ENCODE assay signal across 8 cellular contexts in genomic region chr15:55742927-55743614, GRCh38. TPM values are rescaled to one million over a fixed set of nuclear protein-coding genes. Genes with fewer than 3 reads are reported as not detected.
DNase-seq lines count a peak whose midpoint lies in the region; ATAC-seq and TF ChIP-seq lines count a peak whose summit lies in the region.

A gene with protein sequence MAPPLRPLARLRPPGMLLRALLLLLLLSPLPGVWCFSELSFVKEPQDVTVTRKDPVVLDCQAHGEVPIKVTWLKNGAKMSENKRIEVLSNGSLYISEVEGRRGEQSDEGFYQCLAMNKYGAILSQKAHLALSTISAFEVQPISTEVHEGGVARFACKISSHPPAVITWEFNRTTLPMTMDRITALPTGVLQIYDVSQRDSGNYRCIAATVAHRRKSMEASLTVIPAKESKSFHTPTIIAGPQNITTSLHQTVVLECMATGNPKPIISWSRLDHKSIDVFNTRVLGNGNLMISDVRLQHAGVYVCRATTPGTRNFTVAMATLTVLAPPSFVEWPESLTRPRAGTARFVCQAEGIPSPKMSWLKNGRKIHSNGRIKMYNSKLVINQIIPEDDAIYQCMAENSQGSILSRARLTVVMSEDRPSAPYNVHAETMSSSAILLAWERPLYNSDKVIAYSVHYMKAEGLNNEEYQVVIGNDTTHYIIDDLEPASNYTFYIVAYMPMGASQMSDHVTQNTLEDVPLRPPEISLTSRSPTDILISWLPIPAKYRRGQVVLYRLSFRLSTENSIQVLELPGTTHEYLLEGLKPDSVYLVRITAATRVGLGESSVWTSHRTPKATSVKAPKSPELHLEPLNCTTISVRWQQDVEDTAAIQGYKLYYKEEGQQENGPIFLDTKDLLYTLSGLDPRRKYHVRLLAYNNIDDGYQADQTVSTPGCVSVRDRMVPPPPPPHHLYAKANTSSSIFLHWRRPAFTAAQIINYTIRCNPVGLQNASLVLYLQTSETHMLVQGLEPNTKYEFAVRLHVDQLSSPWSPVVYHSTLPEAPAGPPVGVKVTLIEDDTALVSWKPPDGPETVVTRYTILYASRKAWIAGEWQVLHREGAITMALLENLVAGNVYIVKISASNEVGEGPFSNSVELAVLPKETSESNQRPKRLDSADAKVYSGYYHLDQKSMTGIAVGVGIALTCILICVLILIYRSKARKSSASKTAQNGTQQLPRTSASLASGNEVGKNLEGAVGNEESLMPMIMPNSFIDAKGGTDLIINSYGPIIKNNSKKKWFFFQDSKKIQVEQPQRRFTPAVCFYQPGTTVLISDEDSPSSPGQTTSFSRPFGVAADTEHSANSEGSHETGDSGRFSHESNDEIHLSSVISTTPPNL (minus strand): TSS chr15:55743152. CDS start chr15:55742931, 221 bp downstream.

- peak within 1 kb of the TSS; percentile 89 for H3K4me2 ChIP-seq in mesenchymal stem cell (ENCODE audit: low read length, poor library complexity, severe bottlenecking)
- H3K4me2 ChIP-seq in Karpas-422 (ENCODE audit: low read depth, low read length, poor library complexity, severe bottlenecking): no peak within 1 kb of the TSS

- no peak within 1 kb of the TSS for H3K27ac Mint-ChIP-seq in endodermal cell

- H3K9ac ChIP-seq in endodermal cell (ENCODE audit: extremely low read depth, low read length, poor library complexity, severe bottlenecking) (peak within 1 kb of the TSS; percentile 50), mesenchymal stem cell (ENCODE audit: low read length) (peak within 1 kb of the TSS; percentile 81), Karpas-422 (ENCODE audit: low read length) (no peak within 1 kb of the TSS)

- H3K27ac ChIP-seq in SJSA1 (no peak within 1 kb of the TSS), endodermal cell (ENCODE audit: low read depth, low read length) (peak within 1 kb of the TSS; percentile 88), mesenchymal stem cell (ENCODE audit: low read length, poor library complexity, severe bottlenecking) (peak within 1 kb of the TSS; percentile 57), tibial artery (peak within 1 kb of the TSS; percentile 22 to 72), Karpas-422 (ENCODE audit: low read length) (no peak within 1 kb of the TSS)

- H3K23ac ChIP-seq in mesenchymal stem cell (ENCODE audit: low read length in 2 of 2): peak within 1 kb of the TSS; percentile 95 to 97

- intact Hi-C loops in tibial artery (cut with DNase I; ENCODE audit: low total_unique reads): no loop called here

- peak within 1 kb of the TSS; percentile 82 to 90 for H2BK12ac ChIP-seq in mesenchymal stem cell (ENCODE audit: low read length in 2 of 2)

- peak within 1 kb of the TSS; percentile 93 for H2BK15ac ChIP-seq in mesenchymal stem cell (ENCODE audit: low read depth, poor library complexity, severe bottlenecking)

- peak within 1 kb of the TSS; percentile 56 for H3K4me3 ChIP-seq in AG10803 (ENCODE audit: low read length)
- H3K4me3 ChIP-seq in SJSA1: peak within 1 kb of the TSS; percentile 74
- H3K4me3 ChIP-seq in endodermal cell (ENCODE audit: low read length): peak within 1 kb of the TSS; percentile 87
- peak within 1 kb of the TSS; percentile 78 to 79 for H3K4me3 ChIP-seq in mesenchymal stem cell (ENCODE audit: insufficient read depth in 1 of 2, low read depth in 1 of 2, low read length in 2 of 2)
- H3K4me3 ChIP-seq in tibial artery: peak within 1 kb of the TSS; percentile 67 to 94
- H3K4me3 ChIP-seq in Karpas-422 (ENCODE audit: low read length): no peak within 1 kb of the TSS

- no peaks in the 10 kb centered on the region for H4K20me1 ChIP-seq in Karpas-422 (ENCODE audit: insufficient read depth, low read depth, low read length)

- peak within 1 kb of the TSS; percentile 97 for H4K8ac ChIP-seq in mesenchymal stem cell (ENCODE audit: low read length)

- peaks cover 18% of the 10 kb centered on the region for H3K4me1 Mint-ChIP-seq in endodermal cell

- no peaks in the 10 kb centered on the region for H3K9me3 Mint-ChIP-seq in endodermal cell

- peak within 1 kb of the TSS; percentile 95 for H2BK120ac ChIP-seq in mesenchymal stem cell (ENCODE audit: low read depth, low read length)

- no peaks in the 10 kb centered on the region for H3K36me3 Mint-ChIP-seq in endodermal cell (ENCODE audit: low read depth)

- H3K79me2 ChIP-seq in Karpas-422 (ENCODE audit: low read length): no peaks in the 10 kb centered on the region

- no peaks in the 10 kb centered on the region for H3K9me2 ChIP-seq in Karpas-422 (replicated peaks; ENCODE audit: insufficient read depth, low read length)

- no peak within 1 kb of the TSS for H2AK5ac ChIP-seq in mesenchymal stem cell (ENCODE audit: low read length, severe bottlenecking)

- H4K91ac ChIP-seq in mesenchymal stem cell (ENCODE audit: low read length): peak within 1 kb of the TSS; percentile 99

- H3K79me1 ChIP-seq in mesenchymal stem cell (replicated peaks; ENCODE audit: low read length, poor library complexity, severe bottlenecking): peaks cover 10% of the 10 kb centered on the region

- no peak for TF ChIP-seq CTCF in AG10803 (conservative IDR thresholded peaks at IDR 0.05; ENCODE audit: low read length)
- no peak for TF ChIP-seq CTCF in endodermal cell (conservative IDR thresholded peaks at IDR 0.05)
- TF ChIP-seq CTCF in tibial artery (IDR thresholded peaks at IDR 0.05): no peak

- H3K9me3 ChIP-seq in SJSA1 (replicated peaks): no peaks in the 10 kb centered on the region
- H3K9me3 ChIP-seq in endodermal cell (ENCODE audit: control insufficient read depth, low read length): no peaks in the 10 kb centered on the region
- no peaks in the 10 kb centered on the region for H3K9me3 ChIP-seq in mesenchymal stem cell (ENCODE audit: control insufficient read depth, low read length)
- H3K9me3 ChIP-seq in tibial artery: no peaks in the 10 kb centered on the region
- H3K9me3 ChIP-seq in Karpas-422 (ENCODE audit: low read length): no peaks in the 10 kb centered on the region

- no peaks in the 10 kb centered on the region for H3K27me3 ChIP-seq in SJSA1 (replicated peaks)
- H3K27me3 ChIP-seq in endodermal cell (ENCODE audit: control insufficient read depth, insufficient read depth, low read length, poor library complexity, severe bottlenecking): peaks cover 63% of the 10 kb centered on the region
- H3K27me3 ChIP-seq in mesenchymal stem cell (ENCODE audit: control insufficient read depth in 1 of 2, insufficient read depth in 1 of 2, low read length in 2 of 2): peaks cover 0 to 24% of the 10 kb centered on the region in 2 experiments
- H3K27me3 ChIP-seq in tibial artery: no peaks in the 10 kb centered on the region
- no peaks in the 10 kb centered on the region for H3K27me3 ChIP-seq in Karpas-422 (ENCODE audit: low read length)

- peaks cover 6% of the 10 kb centered on the region; the same call in 1 of the 2 replicates for H3K4me1 ChIP-seq in SJSA1 (replicated peaks)
- H3K4me1 ChIP-seq in endodermal cell (ENCODE audit: control insufficient read depth, insufficient read depth, low read length): peaks cover 18% of the 10 kb centered on the region
- peaks cover 8% of the 10 kb centered on the region for H3K4me1 ChIP-seq in mesenchymal stem cell (ENCODE audit: control insufficient read depth, insufficient read depth, low read depth, low read length)
- peaks cover 0 to 20% (median 12%) of the 10 kb centered on the region in 4 donors for H3K4me1 ChIP-seq in tibial artery
- no peaks in the 10 kb centered on the region for H3K4me1 ChIP-seq in Karpas-422 (ENCODE audit: low read length)

- H2AFZ ChIP-seq in mesenchymal stem cell (ENCODE audit: low read depth, low read length) (peak within 1 kb of the TSS; percentile 70), Karpas-422 (ENCODE audit: low read length) (no peak within 1 kb of the TSS)

- peak within 1 kb of the TSS; percentile 88 to 99 for H3K18ac ChIP-seq in mesenchymal stem cell (ENCODE audit: low read depth in 1 of 2, low read length in 2 of 2)

- peak within 1 kb of the TSS; percentile 49 to 82 for H3K14ac ChIP-seq in mesenchymal stem cell (ENCODE audit: low read length in 2 of 2)

- H2BK5ac ChIP-seq in mesenchymal stem cell (ENCODE audit: low read depth, low read length, poor library complexity, severe bottlenecking): peak within 1 kb of the TSS; percentile 89

- ATAC-seq in GM21723 (IDR thresholded peaks at IDR 0.05; ENCODE audit: unreplicated experiment) (peak; percentile 28), GM19467 (IDR thresholded peaks at IDR 0.05; ENCODE audit: unreplicated experiment) (no peak)

- WGBS in endodermal cell (ENCODE audit: insufficient coverage in 1 of 2, insufficient read length in 1 of 2), 2 experiments: 0% methylated on average over 14 to 69 of the region's 71 CpGs
- WGBS in mesenchymal stem cell: under 1% methylated on average over 50 of the region's 71 CpGs

- DNase-seq in AG10803 (ENCODE audit: low read depth): peak; percentile 42
- DNase-seq in SJSA1 (ENCODE audit: low read depth in 1 of 2, low spot score in 2 of 2): peak; percentile 63 to 77
- DNase-seq in endodermal cell: peak; percentile 90
- DNase-seq in mesenchymal stem cell: peak; percentile 90
- DNase-seq in tibial artery: peak; percentile 51 to 73
- DNase-seq in Karpas-422: no peak

- no peaks in the 10 kb centered on the region for H3K36me3 ChIP-seq in SJSA1
- H3K36me3 ChIP-seq in endodermal cell (ENCODE audit: control insufficient read depth, insufficient read depth, low read length): no peaks in the 10 kb centered on the region
- H3K36me3 ChIP-seq in mesenchymal stem cell (ENCODE audit: control insufficient read depth in 1 of 2, insufficient read depth in 2 of 2, low read depth in 1 of 2, low read length in 2 of 2): no peaks in the 10 kb centered on the region
- no peaks in the 10 kb centered on the region for H3K36me3 ChIP-seq in tibial artery
- no peaks in the 10 kb centered on the region for H3K36me3 ChIP-seq in Karpas-422 (ENCODE audit: insufficient read depth, low read length)

- H3K4me3 Mint-ChIP-seq in endodermal cell: no peak within 1 kb of the TSS

- peak within 1 kb of the TSS; percentile 61 to 93 for H3K4ac ChIP-seq in mesenchymal stem cell (ENCODE audit: low read depth in 1 of 2, low read length in 2 of 2)

- peaks cover 47% of the 10 kb centered on the region for H3K27me3 Mint-ChIP-seq in endodermal cell (ENCODE audit: insufficient read depth)

RNA-seq across cellular contexts. Expression of the gene that starts here (rescaled TPM):
- total RNA-seq in SJSA1 (2014; rRNA removed; shearing (Covaris generic)): 2.8 and 3.4 TPM in 2 replicates
- total RNA-seq in endodermal cell: 10 to 100 TPM; 32.6 to 51.5 TPM
- 105 TPM for polyA plus RNA-seq in endodermal cell (2013, experiment 1 of 2)
- 115 TPM for polyA plus RNA-seq in endodermal cell (2013, experiment 2 of 2)
- polyA plus RNA-seq in mesenchymal stem cell (2013, experiment 1 of 2): 6.8 TPM
- polyA plus RNA-seq in mesenchymal stem cell (2013, experiment 2 of 2): 6.4 TPM
- not detected in 2 replicates for total RNA-seq in Karpas-422 (2014; rRNA removed; shearing (Covaris generic); ENCODE audit: low replicate concordance)

Comparison
In these comparisons a context has a peak if more than half of its experiments do, and no peak if none do; other contexts are left out.
1. H3K27ac ChIP-seq: peak in endodermal cell (single experiment), mesenchymal stem cell (single experiment) and tibial artery (2 of 2); none in SJSA1 (single experiment) and Karpas-422 (single experiment).